Comparison of ENCODE assay signal across 16 cellular contexts in the genomic region with DNA sequence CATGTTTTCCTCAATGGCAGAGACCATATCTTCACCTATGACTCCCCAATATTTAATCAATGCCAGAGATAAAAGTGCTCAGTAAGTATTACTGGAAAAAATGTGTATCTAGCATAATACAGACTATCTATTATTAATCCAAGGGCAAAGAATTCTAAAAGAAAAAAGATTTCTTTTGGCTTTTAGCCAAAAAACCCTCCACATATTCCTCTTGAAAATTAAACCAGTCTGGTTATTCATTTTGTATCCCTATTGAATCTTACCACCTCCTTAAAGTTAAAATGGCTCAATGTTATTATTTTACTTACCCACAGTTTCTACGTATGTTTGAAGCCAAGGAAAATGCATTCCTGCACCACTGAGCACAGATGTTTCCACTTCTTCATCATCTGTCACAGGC. TPM values are rescaled to one million over a fixed set of nuclear protein-coding genes. Genes with fewer than 3 reads are reported as not detected.
A peak's percentile ranks its signal among the peaks of the same experiment; 100 is the strongest.
DNase-seq lines count a peak whose midpoint lies in the region; ATAC-seq and TF ChIP-seq lines count a peak whose summit lies in the region.
"Had no signal": no experiment of that assay in that cellular context is flagged by ENCODE, and none has a peak within 500 bp of the region (broad histone marks: within the 10 kb centered on the region; RNA-seq: fewer than 3 reads in every experiment).

No MANE protein-coding gene starts in this region.

- BruUV-seq in mammary epithelial cell (replicated peaks; lab: Mats Ljungman, UMichigan) = no TSS peak

- H3K79me2 ChIP-seq in mammary epithelial cell (ENCODE audit: insufficient read depth, low read length) = peaks cover 37% of the 10 kb centered on the region

- H3K36me3 Mint-ChIP-seq in activated CD4-positive, alpha-beta T cell treated with anti-CD3 and anti-CD28 coated beads, Interleukin-2, amount 10 ng/mL, durations not matched to agents 24 days and 14 days (ENCODE audit: low read depth) = peaks cover 28% of the 10 kb centered on the region
- peaks cover 29% of the 10 kb centered on the region for H3K36me3 Mint-ChIP-seq in effector memory CD8-positive, alpha-beta T cell (ENCODE audit: insufficient read depth)

- H3K4me3 Mint-ChIP-seq in activated CD4-positive, alpha-beta T cell treated with anti-CD3 and anti-CD28 coated beads, Interleukin-2, amount 10 ng/mL, durations not matched to agents 24 days and 14 days = peak overlapping the region; percentile 60
- H3K4me3 Mint-ChIP-seq in effector memory CD8-positive, alpha-beta T cell = no peak overlapping the region

- 62% methylated on average over 1 of the region's 1 CpG for WGBS in mammary epithelial cell (ENCODE audit: low coverage, missing lambda C conversion rate)

- intact Hi-C loops in activated CD4-positive, alpha-beta T cell treated with anti-CD3 and anti-CD28 coated beads, Interleukin-2, amount 10 ng/mL, durations not matched to agents 24 days and 14 days (cut with micrococcal nuclease) = no loop called here
- intact Hi-C loops in mammary epithelial cell (cut with micrococcal nuclease) = loop anchor here (5.0 kb wide), 1 partner anchor 44 kb away; no protein-coding TSS in a partner anchor

- H3K36me3 ChIP-seq in mammary epithelial cell (ENCODE audit: insufficient read depth, low read length) (peaks cover 10% of the 10 kb centered on the region), neuron (ENCODE audit: insufficient read depth, low read length) (peaks cover 34% of the 10 kb centered on the region)
- H3K36me3 ChIP-seq: thyroid gland had no signal

- dilution Hi-C loops in mammary epithelial cell (cut with HindIII; ENCODE audit: low sequenced_read_pairs) = no loop called here

- no peak for DNase-seq in activated CD4-positive, alpha-beta T cell treated with anti-CD3 and anti-CD28 coated beads, Interleukin-2, amount 10 ng/mL, durations not matched to agents 24 days and 14 days
- DNase-seq in activated CD4-positive, alpha-beta T cell treated with anti-CD3 and anti-CD28 coated beads, Interleukin-2, amount 50 U/mL, for 4 hours = no peak
- DNase-seq in LNCaP clone FGC (ENCODE audit: low read depth) = no peak
- DNase-seq in mammary epithelial cell = no peak
- no peak for DNase-seq in effector memory CD8-positive, alpha-beta T cell
- DNase-seq in medulla oblongata (ENCODE audit: extremely low spot score) = no peak
- no peak for DNase-seq in HT-29 (ENCODE audit: low spot score)
- DNase-seq: body of pancreas, DMS79 treated with DMSO at 0.1 percent for 48 hours, HCEC 1CT, NCI-H187 treated with DMSO at 0.1 percent for 48 hours, T-helper 17 cell, thyroid gland had no signal

- H3K9me3 Mint-ChIP-seq in activated CD4-positive, alpha-beta T cell treated with anti-CD3 and anti-CD28 coated beads, Interleukin-2, amount 10 ng/mL, durations not matched to agents 24 days and 14 days = peaks cover 6% of the 10 kb centered on the region
- H3K9me3 Mint-ChIP-seq in effector memory CD8-positive, alpha-beta T cell = no peaks in the 10 kb centered on the region

- H3K4me3 ChIP-seq in LNCaP clone FGC (ENCODE audit: low read depth, low read length) (peak overlapping the region; percentile 81; the same call in 1 of the 2 replicates), mammary epithelial cell (replicated peaks in 1 of 3; ENCODE audit: insufficient read depth in 1 of 3, low read depth in 2 of 3, low read length in 3 of 3) (peak overlapping the region in 1 of 3 experiments; percentile 80), neuron (ENCODE audit: low read length) (peak overlapping the region; percentile 92)
- H3K4me3 ChIP-seq: body of pancreas, right atrium auricular region had no signal

- H2AFZ ChIP-seq in mammary epithelial cell (ENCODE audit: low read depth, low read length) (no peak overlapping the region), neuron (ENCODE audit: low read depth, low read length) (no peak overlapping the region)

- no peak for ATAC-seq in effector memory CD8-positive, alpha-beta T cell (replicated peaks)
- ATAC-seq: body of pancreas, T-helper 17 cell had no signal

- H3K27me3 ChIP-seq in mammary epithelial cell (ENCODE audit: insufficient read depth, low read length) = no peaks in the 10 kb centered on the region
- no peaks in the 10 kb centered on the region for H3K27me3 ChIP-seq in neuron (ENCODE audit: insufficient read depth, low read length)
- H3K27me3 ChIP-seq: body of pancreas, right atrium auricular region, thyroid gland had no signal

- no peaks in the 10 kb centered on the region for H4K20me1 ChIP-seq in mammary epithelial cell (ENCODE audit: insufficient read depth, low read length)

- H3K9ac ChIP-seq in mammary epithelial cell (ENCODE audit: insufficient read depth, low read length) = no peak overlapping the region

- H3K27ac ChIP-seq in mammary epithelial cell (ENCODE audit: insufficient read depth, low read depth, low read length) = no peak overlapping the region
- H3K27ac ChIP-seq: body of pancreas, right atrium auricular region, thyroid gland had no signal

- peaks cover 4% of the 10 kb centered on the region for H3K27me3 Mint-ChIP-seq in activated CD4-positive, alpha-beta T cell treated with anti-CD3 and anti-CD28 coated beads, Interleukin-2, amount 10 ng/mL, durations not matched to agents 24 days and 14 days
- H3K27me3 Mint-ChIP-seq in effector memory CD8-positive, alpha-beta T cell = no peaks in the 10 kb centered on the region
- H3K27me3 Mint-ChIP-seq: T-helper 17 cell had no signal

- H3K27ac Mint-ChIP-seq in activated CD4-positive, alpha-beta T cell treated with anti-CD3 and anti-CD28 coated beads, Interleukin-2, amount 10 ng/mL, durations not matched to agents 24 days and 14 days = no peak overlapping the region
- H3K27ac Mint-ChIP-seq in effector memory CD8-positive, alpha-beta T cell = peak overlapping the region in 1 of 2 donors; percentile 9
- H3K27ac Mint-ChIP-seq: T-helper 17 cell had no signal

- H3K4me1 ChIP-seq in mammary epithelial cell (ENCODE audit: insufficient read depth, low read length) (peaks cover 7% of the 10 kb centered on the region), neuron (ENCODE audit: insufficient read depth, low read length) (peaks cover 13% of the 10 kb centered on the region)

- H3K4me1 Mint-ChIP-seq in activated CD4-positive, alpha-beta T cell treated with anti-CD3 and anti-CD28 coated beads, Interleukin-2, amount 10 ng/mL, durations not matched to agents 24 days and 14 days = peaks cover 33% of the 10 kb centered on the region
- peaks cover 27 to 38% of the 10 kb centered on the region in 2 donors for H3K4me1 Mint-ChIP-seq in effector memory CD8-positive, alpha-beta T cell (ENCODE audit: low read depth in 2 of 2)

- in situ Hi-C loops in mammary epithelial cell (cut with MboI; ENCODE audit: low sequenced_read_pairs in 2 of 2) = no loop called here

- CTCF ChIA-PET in mammary epithelial cell (lab: Charles Lee; ENCODE audit: low non-redundant PET) = no interaction called here

- TF ChIP-seq CTCF in LNCaP clone FGC (IDR thresholded peaks at IDR 0.05; ENCODE audit: control insufficient read depth, extremely low read depth, insufficient read depth) (no peak), mammary epithelial cell (conservative IDR thresholded peaks at IDR 0.05 in 1 of 2, IDR thresholded peaks at IDR 0.05 in 1 of 2; ENCODE audit: extremely low read depth in 1 of 2, insufficient read depth in 1 of 2, low read depth in 1 of 2, low read length in 2 of 2) (no peak)

- H3K4me2 ChIP-seq in mammary epithelial cell (ENCODE audit: insufficient read depth, low read depth, low read length) = peak overlapping the region; percentile 83

- H3K9me3 ChIP-seq in mammary epithelial cell (replicated peaks; ENCODE audit: insufficient read depth, low read length) (no peaks in the 10 kb centered on the region), neuron (ENCODE audit: low read length) (no peaks in the 10 kb centered on the region)
- H3K9me3 ChIP-seq: body of pancreas, right atrium auricular region, thyroid gland had no signal

RNA-seq across cellular contexts. Expression of a gene that starts 1.6 kb away (rescaled TPM):
- 23.1 and 24.4 TPM in 2 replicates for total RNA-seq in activated CD4-positive, alpha-beta T cell treated with anti-CD3 and anti-CD28 coated beads, Interleukin-2, amount 10 ng/mL, durations not matched to agents 24 days and 14 days
- total RNA-seq in mammary epithelial cell = 10 to 100 TPM in 1 of 2 donors, 1 to 10 TPM in 1; 8.0 to 10.2 TPM
- 4.5 TPM for polyA plus RNA-seq in mammary epithelial cell
- not detected for polyA minus RNA-seq in mammary epithelial cell
- total RNA-seq in HT-29 (2014; rRNA removed; shearing (Covaris generic)) = 4.8 and 5.3 TPM in 2 replicates

RNA-seq across cellular contexts. Expression of a gene that starts 29.8 kb away (rescaled TPM):
- 42.2 and 44.2 TPM in 2 replicates for total RNA-seq in activated CD4-positive, alpha-beta T cell treated with anti-CD3 and anti-CD28 coated beads, Interleukin-2, amount 10 ng/mL, durations not matched to agents 24 days and 14 days
- 10 to 100 TPM; 31.3 to 57.5 TPM for total RNA-seq in mammary epithelial cell
- 33.7 TPM for polyA plus RNA-seq in mammary epithelial cell
- polyA minus RNA-seq in mammary epithelial cell = 57.4 TPM
- 19.0 and 38.3 TPM in 2 replicates for total RNA-seq in HT-29 (2014; rRNA removed; shearing (Covaris generic))

RNA-seq across cellular contexts. Expression of a gene that starts 40.2 kb away (rescaled TPM):
- 0.19 and 0.82 TPM in 2 replicates for total RNA-seq in activated CD4-positive, alpha-beta T cell treated with anti-CD3 and anti-CD28 coated beads, Interleukin-2, amount 10 ng/mL, durations not matched to agents 24 days and 14 days
- not detected for total RNA-seq in mammary epithelial cell
- polyA plus RNA-seq in mammary epithelial cell = 0.03 TPM
- not detected for polyA minus RNA-seq in mammary epithelial cell
- total RNA-seq in HT-29 (2014; rRNA removed; shearing (Covaris generic)) = 1.8 TPM in 1 of 2 replicates, not detected in the other
- total RNA-seq: body of pancreas, endothelial cell of umbilical vein had no signal
